ENCODE assay signal across 14 cellular contexts in genomic region chr11:69595805-69596665, GRCh38.
"Had no signal": no experiment of that assay in that cellular context is flagged by ENCODE, and none has a peak within 500 bp of the region (broad histone marks: within the 10 kb centered on the region; RNA-seq: fewer than 3 reads in every experiment).

No MANE protein-coding gene starts in this region.

- DNase-seq: dermis blood vessel endothelial cell; heart left ventricle; hypothalamus; mammary epithelial cell; naive thymus-derived CD4-positive, alpha-beta T cell; right cardiac atrium; stimulated activated CD4-positive, alpha-beta T cell treated with anti-CD3 and anti-CD28 coated beads, Interleukin-2, amount 100 ng/mL, for 48 hours; stimulated activated naive CD4-positive, alpha-beta T cell treated with Interleukin-2 at 50 U/mL for 16 hours had no signal

- H3K27ac ChIP-seq: heart left ventricle, upper lobe of left lung, vagina had no signal

- H3K4me3 ChIP-seq: heart left ventricle, smooth muscle cell, upper lobe of left lung, vagina had no signal

- FAIRE-seq: colon, frontal cortex, islet of Langerhans had no signal

- H3K4me2 ChIP-seq: smooth muscle cell had no signal

- H3K36me3 ChIP-seq: heart left ventricle, upper lobe of left lung, vagina had no signal

- H3K9me3 ChIP-seq: upper lobe of left lung, vagina had no signal

- H3K27me3 ChIP-seq: heart left ventricle, upper lobe of left lung, vagina had no signal

- H3K4me1 ChIP-seq: heart left ventricle, upper lobe of left lung, vagina had no signal
